ENCODE assay signal across 10 cellular contexts in the genomic region with DNA sequence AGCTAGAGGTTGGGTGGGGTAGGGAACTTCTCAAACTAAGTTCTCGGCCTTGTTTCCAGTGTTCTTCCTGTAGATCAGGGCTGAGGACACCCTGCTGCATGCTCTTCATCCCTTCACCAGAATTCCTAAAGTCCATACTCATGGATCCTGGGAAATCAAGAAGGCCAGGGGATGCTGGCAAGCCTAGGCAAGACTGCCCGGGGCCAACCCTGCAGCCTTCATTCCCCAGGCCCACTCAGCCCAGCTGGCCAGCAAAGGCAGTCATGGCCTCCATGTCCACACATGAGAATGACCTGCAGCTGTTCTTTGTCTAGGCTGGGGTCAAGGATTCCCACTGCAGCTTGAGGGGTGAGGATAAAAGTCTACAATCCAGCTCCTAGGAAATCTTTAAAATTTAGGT.
"Had no signal": no experiment of that assay in that cellular context is flagged by ENCODE, and none has a peak within 500 bp of the region (broad histone marks: within the 10 kb centered on the region; RNA-seq: fewer than 3 reads in every experiment).

No MANE protein-coding gene starts in this region.

- H3K9me3 ChIP-seq: HAP-1 had no signal

- H3K36me3 ChIP-seq: HAP-1 had no signal

- H3K4me3 Mint-ChIP-seq: GM23338, HFFc6, IgD-negative memory B cell had no signal

- DNase-seq: H7, HFFc6, KBM-7 had no signal

- H3K4me3 ChIP-seq: GM23338, HAP-1 had no signal

- H3K4me1 ChIP-seq: HAP-1 had no signal

- H3K36me3 Mint-ChIP-seq: IgD-negative memory B cell had no signal

- ATAC-seq: GM23338, HCT116, HepG2 had no signal

- H3K9me3 Mint-ChIP-seq: HFFc6 had no signal

- FAIRE-seq: H1, HepG2 had no signal

- H3K27ac ChIP-seq: HL-60 had no signal

- H3K27ac Mint-ChIP-seq: GM23338, HFFc6, IgD-negative memory B cell had no signal
